Comparison of ENCODE assay signal across 12 cellular contexts in genomic region chr15:52559022-52559421, GRCh38. TPM values are rescaled to one million over a fixed set of nuclear protein-coding genes. Genes with fewer than 3 reads are reported as not detected.
DNase-seq lines count a peak whose midpoint lies in the region; ATAC-seq and TF ChIP-seq lines count a peak whose summit lies in the region.
"Had no signal": no experiment of that assay in that cellular context is flagged by ENCODE, and none has a peak within 500 bp of the region (broad histone marks: within the 10 kb centered on the region; RNA-seq: fewer than 3 reads in every experiment).

No MANE protein-coding gene starts in this region.

- no peak overlapping the region for H2BK20ac ChIP-seq in IMR-90 (ENCODE audit: low read depth, low read length)

- H3K14ac ChIP-seq in IMR-90 (replicated peaks; ENCODE audit: low read depth, low read length): 0 out of 2 replicates have a peak overlapping the region, but pooled peaks have one; percentile 8

- H3K4me1 ChIP-seq in IMR-90 (ENCODE audit: control insufficient read depth, insufficient read depth, low read length): peaks cover 17% of the 10 kb centered on the region
- H3K4me1 ChIP-seq: SJCRH30 had no signal

- H2BK5ac ChIP-seq in IMR-90 (ENCODE audit: low read depth, low read length, poor library complexity, severe bottlenecking): peak overlapping the region; percentile 37

- no peak overlapping the region for H3K56ac ChIP-seq in IMR-90 (ENCODE audit: extremely low read depth, insufficient read depth, low read length)

- H3K4me3 ChIP-seq in IMR-90 (ENCODE audit: insufficient read depth, low read depth, low read length) (no peak overlapping the region), brain microvascular endothelial cell (ENCODE audit: low read depth, low read length) (no peak overlapping the region)
- H3K4me3 ChIP-seq: cardiac muscle cell, SJCRH30 had no signal

- no peak overlapping the region for H3K4me2 ChIP-seq in IMR-90 (ENCODE audit: low read depth, low read length)

- H3K9me3 ChIP-seq in IMR-90 (ENCODE audit: control insufficient read depth, insufficient read depth, low read length): no peaks in the 10 kb centered on the region
- H3K9me3 ChIP-seq: SJCRH30 had no signal

- peaks cover 15% of the 10 kb centered on the region for H3K36me3 Mint-ChIP-seq in type B pancreatic cell

- peaks cover 4 to 35% of the 10 kb centered on the region in 2 experiments; a peak in 2 of 4 replicates for H3K79me1 ChIP-seq in IMR-90 (ENCODE audit: low read depth in 1 of 2, low read length in 2 of 2)

- H3K9me1 ChIP-seq in IMR-90 (ENCODE audit: insufficient read depth, low read length): peaks cover 9% of the 10 kb centered on the region

- H3K27ac Mint-ChIP-seq in type B pancreatic cell: peak overlapping the region; percentile 29

- no peak overlapping the region for H2AK9ac ChIP-seq in IMR-90 (replicated peaks; ENCODE audit: low read depth, low read length, poor library complexity)

- H3K18ac ChIP-seq in IMR-90 (ENCODE audit: low read depth, low read length): peak overlapping the region; percentile 24; the same call in 1 of the 2 replicates

- in situ Hi-C loops in IMR-90 (cut with MboI; ENCODE audit: low sequenced_read_pairs): no loop called here
- in situ Hi-C loops in brain microvascular endothelial cell (cut with HindIII; ENCODE audit: low pct_ligation_motif_present, low sequenced_read_pairs): no loop called here

- intact Hi-C loops in IMR-90 (cut with micrococcal nuclease) (no loop called here), cardiac septum (cut with DNase I) (no loop called here)

- H2AFZ ChIP-seq in IMR-90 (replicated peaks; ENCODE audit: low read length, poor library complexity): no peak overlapping the region

- 0 out of 4 replicates have a peak overlapping the region, but pooled peaks of 1 of the 2 experiments have one; percentile 11 for H4K8ac ChIP-seq in IMR-90 (ENCODE audit: low read depth in 2 of 2, low read length in 2 of 2)

- H2BK120ac ChIP-seq in IMR-90 (ENCODE audit: low read depth, low read length): no peak overlapping the region

- dilution Hi-C loops in IMR-90 (cut with HindIII; ENCODE audit: low sequenced_read_pairs, unreplicated experiment): no loop called here

- H4K5ac ChIP-seq in IMR-90 (ENCODE audit: low read depth, low read length): no peak overlapping the region

- H3K36me3 ChIP-seq in IMR-90 (ENCODE audit: control insufficient read depth, insufficient read depth, low read length) (peaks cover 2% of the 10 kb centered on the region; the same call in 1 of the 2 replicates), brain microvascular endothelial cell (replicated peaks) (peaks cover 9% of the 10 kb centered on the region)

- TF ChIP-seq RAD21 in IMR-90 (IDR thresholded peaks at IDR 0.05; ENCODE audit: low read length): no peak

- no peak overlapping the region for H3K4me3 Mint-ChIP-seq in type B pancreatic cell

- peaks cover 25% of the 10 kb centered on the region for H3K4me1 Mint-ChIP-seq in type B pancreatic cell (ENCODE audit: unreplicated experiment)

- H3K27me3 Mint-ChIP-seq in type B pancreatic cell: no peaks in the 10 kb centered on the region

- H3K27ac ChIP-seq in IMR-90 (ENCODE audit: insufficient read depth, low read length) (no peak overlapping the region), brain microvascular endothelial cell (peak overlapping the region; percentile 85)
- H3K27ac ChIP-seq: cardiac muscle cell, SJCRH30 had no signal

- WGBS in IMR-90 (ENCODE audit: extremely low coverage in 2 of 2, insufficient read length in 1 of 2), 2 experiments: 100% methylated on average over 2 of the region's 6 CpGs; no CpG with 5 or more reads in 1 of the 2 experiments

- DNase-seq in stimulated activated CD4-positive, alpha-beta T cell treated with anti-CD3 and anti-CD28 coated beads, Interleukin-1b, Interleukin-23, amount 100 ng/mL, for 48 hours: peak; percentile 20
- no peak for DNase-seq in stimulated activated CD4-positive, alpha-beta T cell treated with anti-CD3 and anti-CD28 coated beads, Interleukin-2, amount 100 ng/mL, for 48 hours
- DNase-seq in IMR-90 (no peak), brain microvascular endothelial cell (no peak), type B pancreatic cell (ENCODE audit: extremely low spot score, unreplicated experiment) (no peak), DMS153 (lab: John Stamatoyannopoulos, UW) (no peak), NCI-H446 treated with DMSO at 0.1 percent for 48 hours (lab: John Stamatoyannopoulos, UW) (no peak), cardiac septum (ENCODE audit: low spot score) (no peak)
- DNase-seq: activated CD8-positive, alpha-beta memory T cell treated with anti-CD3 and anti-CD28 coated beads for 24 hours; left colon; SJCRH30 had no signal

- TF ChIP-seq CTCF in IMR-90 (conservative IDR thresholded peaks at IDR 0.05; ENCODE audit: low read depth, low read length) (no peak), brain microvascular endothelial cell (IDR thresholded peaks at IDR 0.05; ENCODE audit: low read depth, low read length, missing control alignments) (no peak), type B pancreatic cell (conservative IDR thresholded peaks at IDR 0.05) (no peak)

- no peak overlapping the region for H4K91ac ChIP-seq in IMR-90 (ENCODE audit: insufficient read depth, low read depth, low read length)

- ATAC-seq in IMR-90 (ENCODE audit: low read depth): no peak
- ATAC-seq: left colon had no signal

- no peak overlapping the region for H2AK5ac ChIP-seq in IMR-90 (ENCODE audit: low read depth, low read length)

- no peaks in the 10 kb centered on the region for H3K9me3 Mint-ChIP-seq in type B pancreatic cell

- H4K20me1 ChIP-seq in IMR-90 (ENCODE audit: insufficient read depth, low read length): peaks cover 44% of the 10 kb centered on the region

- no TSS peak for BruUV-seq in IMR-90 (replicated peaks; lab: Mats Ljungman, UMichigan)

- H3K9ac ChIP-seq in IMR-90 (ENCODE audit: low read depth, low read length): no peak overlapping the region

- H2BK15ac ChIP-seq in IMR-90 (ENCODE audit: low read depth, low read length): no peak overlapping the region

- CTCF ChIA-PET in IMR-90 (lab: Yijun Ruan, JAX): interaction anchor here (0.6 kb wide), 1 partner anchor 143 kb away, joined by 3 read pairs; no protein-coding TSS in a partner anchor

- TF ChIP-seq POLR2A in IMR-90 (IDR thresholded peaks at IDR 0.05; ENCODE audit: low read depth, low read length): no peak

- no peak overlapping the region for H3K23ac ChIP-seq in IMR-90 (ENCODE audit: low read depth, low read length)

- H3K4ac ChIP-seq in IMR-90 (ENCODE audit: low read depth, low read length): no peak overlapping the region; the same call in 1 of the 2 replicates

- POLR2A ChIA-PET in IMR-90 (lab: Charles Lee; ENCODE audit: unreplicated experiment): no interaction called here

- H3K27me3 ChIP-seq in IMR-90 (ENCODE audit: control insufficient read depth, insufficient read depth, low read length) (no peaks in the 10 kb centered on the region), brain microvascular endothelial cell (replicated peaks) (no peaks in the 10 kb centered on the region)
- H3K27me3 ChIP-seq: cardiac muscle cell, SJCRH30 had no signal

TF ChIP-seq in IMR-90, 13 proteins besides CTCF, POLR2A, EP300 and RAD21:
- TF ChIP-seq FOS (IDR thresholded peaks at IDR 0.05; ENCODE audit: low read depth, low read length) (no peak), NFE2L2 (IDR thresholded peaks at IDR 0.05; ENCODE audit: low read depth, low read length) (no peak), MAFK (IDR thresholded peaks at IDR 0.05; ENCODE audit: low read depth, low read length) (no peak), CEBPB (IDR thresholded peaks at IDR 0.05; ENCODE audit: low read depth, low read length) (no peak), SMC3 (IDR thresholded peaks at IDR 0.05; ENCODE audit: low read depth, low read length) (no peak), MAZ (IDR thresholded peaks at IDR 0.05; ENCODE audit: borderline replicate concordance, low read depth, low read length) (no peak), RCOR1 (IDR thresholded peaks at IDR 0.05; ENCODE audit: insufficient replicate concordance, low read length) (no peak)
TF ChIP-seq in IMR-90: peak in this region for 0.

RNA-seq across cellular contexts. Expression of gene ARPP19, which starts 9.8 kb away (rescaled TPM):
- 65.2 and 118 TPM in 2 replicates for total RNA-seq in IMR-90 (2012; rRNA removed)
- polyA plus RNA-seq in IMR-90 (2012; rRNA removed): 23.6 and 33.4 TPM in 2 replicates
- polyA plus RNA-seq in IMR-90 (2012; cell fraction: cytosol; rRNA removed): 6.2 and 7.2 TPM in 2 replicates
- 2.8 and 16.3 TPM in 2 replicates for polyA plus RNA-seq in IMR-90 (2012; cell fraction: nucleus; rRNA removed; ENCODE audit: low replicate concordance)
- total RNA-seq in type B pancreatic cell (ENCODE audit: low replicate concordance): 160 and 167 TPM in 2 replicates
- total RNA-seq in cardiac septum: 131 TPM

RNA-seq across cellular contexts. Expression of gene MYO5A, which starts 30.3 kb away (rescaled TPM):
- total RNA-seq in IMR-90 (2012; rRNA removed): 65.3 and 69.2 TPM in 2 replicates
- 17.5 and 19.4 TPM in 2 replicates for polyA plus RNA-seq in IMR-90 (2012; rRNA removed)
- 5.8 and 6.6 TPM in 2 replicates for polyA plus RNA-seq in IMR-90 (2012; cell fraction: cytosol; rRNA removed)
- polyA plus RNA-seq in IMR-90 (2012; cell fraction: nucleus; rRNA removed; ENCODE audit: low replicate concordance): 7.8 and 26.0 TPM in 2 replicates
- total RNA-seq in type B pancreatic cell (ENCODE audit: low replicate concordance): 20.9 and 21.2 TPM in 2 replicates
- total RNA-seq in cardiac septum: 11.4 TPM
